33 cellular contexts compared by ENCODE assay signal in genomic region chr5:136090319-136090718, GRCh38.
"Had no signal": no experiment of that assay in that cellular context is flagged by ENCODE, and none has a peak within 500 bp of the region (broad histone marks: within the 10 kb centered on the region; RNA-seq: fewer than 3 reads in every experiment).

No MANE protein-coding gene starts in this region.

- H3K27ac ChIP-seq: foreskin keratinocyte, left lung, prostate gland, thyroid gland, upper lobe of right lung, WERI-Rb-1 had no signal

- H3K9me3 Mint-ChIP-seq: central memory CD8-positive, alpha-beta T cell; naive thymus-derived CD4-positive, alpha-beta T cell; neural crest cell; stimulated activated memory B cell treated with anti-CD40 and anti-IgM and Interleukin-4, amounts not matched to agents 10 μg/mL and 1 μg/mL and 100 μg/mL, for 72 hours; stimulated activated naive CD8-positive, alpha-beta T cell treated with anti-CD3 and anti-CD28 coated beads, Interleukin-15, amount 100 ng/mL, for 72 hours; T-helper 1 cell treated with Interleukin-12 subunit alpha and Interleukin-12 subunit beta and Interleukin-4 antibody, amounts not matched to agents 30 μg/mL and 1 μg/mL, for 36 hours had no signal

- ATAC-seq: activated CD4-positive, CD25-positive, alpha-beta regulatory T cell treated with anti-CD3 and anti-CD28 coated beads, Interleukin-2, amount 50 U/mL, for 24 hours; esophagus mucosa; foreskin keratinocyte; heart right ventricle; left lung; naive thymus-derived CD4-positive, alpha-beta T cell; pancreas; stimulated activated memory B cell treated with anti-CD40 and anti-IgM and Interleukin-4, amounts not matched to agents 10 μg/mL and 1 μg/mL and 100 μg/mL, for 72 hours; stimulated activated naive CD8-positive, alpha-beta T cell treated with anti-CD3 and anti-CD28 coated beads, Interleukin-15, amount 100 ng/mL, for 72 hours; upper lobe of right lung had no signal

- H3K4me3 Mint-ChIP-seq: activated naive CD8-positive, alpha-beta T cell; central memory CD8-positive, alpha-beta T cell; naive thymus-derived CD4-positive, alpha-beta T cell; neural crest cell; stimulated activated memory B cell treated with anti-CD40 and anti-IgM and Interleukin-4, amounts not matched to agents 10 μg/mL and 1 μg/mL and 100 μg/mL, for 72 hours; stimulated activated naive CD8-positive, alpha-beta T cell treated with anti-CD3 and anti-CD28 coated beads, Interleukin-15, amount 100 ng/mL, for 72 hours; T-helper 1 cell treated with Interleukin-12 subunit alpha and Interleukin-12 subunit beta and Interleukin-4 antibody, amounts not matched to agents 30 μg/mL and 1 μg/mL, for 36 hours had no signal

- H3K4me3 ChIP-seq: heart right ventricle, left lung, lung, pancreas, prostate gland, sigmoid colon, smooth muscle cell, thyroid gland, upper lobe of right lung had no signal

- H3K36me3 Mint-ChIP-seq: activated naive CD8-positive, alpha-beta T cell; naive thymus-derived CD4-positive, alpha-beta T cell; stimulated activated memory B cell treated with anti-CD40 and anti-IgM and Interleukin-4, amounts not matched to agents 10 μg/mL and 1 μg/mL and 100 μg/mL, for 72 hours had no signal

- DNase-seq: activated CD4-positive, alpha-beta T cell treated with anti-CD3 and anti-CD28 coated beads for 48 hours; activated CD4-positive, alpha-beta T cell treated with anti-CD3 and anti-CD28 coated beads, Interleukin-2, amount 50 U/mL, for 48 hours; activated CD8-positive, alpha-beta memory T cell treated with anti-CD3 and anti-CD28 coated beads for 24 hours; activated effector memory CD4-positive, alpha-beta T cell treated with Interleukin-2 at 50 U/mL for 16 hours; activated naive CD4-positive, alpha-beta T cell treated with Interleukin-2 at 50 U/mL for 16 hours; anterior cingulate cortex; foreskin keratinocyte; heart right ventricle; left lung; mesendoderm; naive thymus-derived CD4-positive, alpha-beta T cell; nucleus accumbens; pancreas; stimulated activated CD4-positive, alpha-beta T cell treated with anti-CD3 and anti-CD28 coated beads, Interleukin-1b, Interleukin-23, amount 100 ng/mL, for 48 hours; stimulated activated CD4-positive, alpha-beta T cell treated with anti-CD3 and anti-CD28 coated beads, Interleukin-4, amount 100 ng/mL, for 4 hours; stimulated activated CD8-positive, alpha-beta memory T cell treated with anti-CD3 and anti-CD28 coated beads, Interleukin-4, amount 100 ng/mL, for 48 hours; stimulated activated naive CD8-positive, alpha-beta T cell treated with anti-CD3 and anti-CD28 coated beads, Interleukin-15, amount 100 ng/mL, for 72 hours; SW 1271; T-helper 9 cell; upper lobe of right lung; WERI-Rb-1 had no signal

- H3K9me3 ChIP-seq: heart right ventricle, left lung, pancreas, prostate gland, sigmoid colon, thyroid gland, upper lobe of right lung had no signal

- H3K27me3 ChIP-seq: foreskin keratinocyte, heart right ventricle, pancreas, sigmoid colon, thyroid gland, upper lobe of right lung had no signal

- H3K4me1 Mint-ChIP-seq: central memory CD8-positive, alpha-beta T cell; naive thymus-derived CD4-positive, alpha-beta T cell; neural crest cell; stimulated activated memory B cell treated with anti-CD40 and anti-IgM and Interleukin-4, amounts not matched to agents 10 μg/mL and 1 μg/mL and 100 μg/mL, for 72 hours; stimulated activated naive CD8-positive, alpha-beta T cell treated with anti-CD3 and anti-CD28 coated beads, Interleukin-15, amount 100 ng/mL, for 72 hours had no signal

- H3K27me3 Mint-ChIP-seq: stimulated activated memory B cell treated with anti-CD40 and anti-IgM and Interleukin-4, amounts not matched to agents 10 μg/mL and 1 μg/mL and 100 μg/mL, for 72 hours had no signal

- H3K27ac Mint-ChIP-seq: activated naive CD8-positive, alpha-beta T cell; naive thymus-derived CD4-positive, alpha-beta T cell; stimulated activated memory B cell treated with anti-CD40 and anti-IgM and Interleukin-4, amounts not matched to agents 10 μg/mL and 1 μg/mL and 100 μg/mL, for 72 hours; stimulated activated naive CD8-positive, alpha-beta T cell treated with anti-CD3 and anti-CD28 coated beads, Interleukin-15, amount 100 ng/mL, for 72 hours; T-helper 1 cell treated with Interleukin-12 subunit alpha and Interleukin-12 subunit beta and Interleukin-4 antibody, amounts not matched to agents 30 μg/mL and 1 μg/mL, for 36 hours had no signal

- H3K36me3 ChIP-seq: heart right ventricle, left lung, pancreas, prostate gland, sigmoid colon, thyroid gland, upper lobe of right lung, WERI-Rb-1 had no signal

- H3K4me1 ChIP-seq: foreskin keratinocyte had no signal
